ENCODE assay signal across 23 cellular contexts in the genomic region with DNA sequence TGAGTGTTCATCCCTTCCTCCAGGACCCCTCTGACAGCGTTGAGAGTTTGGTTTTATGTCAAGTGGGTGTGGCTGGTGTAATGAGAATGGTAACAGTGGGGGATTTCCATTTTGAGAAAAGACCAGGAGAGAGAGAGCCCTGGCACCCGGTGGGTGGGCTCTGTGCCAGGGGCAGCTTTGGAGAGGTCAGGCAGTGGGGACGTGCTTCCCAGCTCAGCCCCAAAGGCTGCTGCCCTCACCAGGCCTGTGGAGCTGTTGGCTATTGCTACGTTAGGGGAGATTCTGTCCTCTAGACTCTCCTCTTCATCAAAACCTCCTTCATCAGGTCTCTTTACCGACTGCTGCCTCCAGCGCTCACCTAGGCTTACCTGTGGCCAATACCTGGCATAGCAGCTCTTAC.
"Had no signal": no experiment of that assay in that cellular context is flagged by ENCODE, and none has a peak within 500 bp of the region (broad histone marks: within the 10 kb centered on the region; RNA-seq: fewer than 3 reads in every experiment).

No MANE protein-coding gene starts in this region.

- H3K4me1 Mint-ChIP-seq: activated B cell treated with CpG ODN at 0.5 μM for 24 hours; activated CD4-positive, alpha-beta T cell treated with anti-CD3 and anti-CD28 coated beads for 36 hours; central memory CD8-positive, alpha-beta T cell had no signal

- H3K27ac Mint-ChIP-seq: activated B cell treated with CpG ODN at 0.5 μM for 24 hours; activated CD4-positive, alpha-beta T cell treated with anti-CD3 and anti-CD28 coated beads for 36 hours; activated naive CD8-positive, alpha-beta T cell; activated T-helper 2 cell treated with anti-CD3 and anti-CD28 coated beads, Interferon-gamma antibody, Interleukin-2, Interleukin-4, amounts not matched to agents 10 μg/mL and 5 μg/mL and 100 μg/mL, durations not matched to agents 14 hours and 24 hours and 36 hours; natural killer cell treated with Interleukin-12 subunit alpha and Interleukin-12 subunit beta and Interleukin-15 and Interleukin-18, amount 100 ng/mL, for 72 hours had no signal

- H3K36me3 ChIP-seq: adrenal gland, ascending aorta, esophagus squamous epithelium, gastrocnemius medialis, pancreas, right atrium auricular region, upper lobe of right lung had no signal

- H3K9me3 Mint-ChIP-seq: activated B cell treated with CpG ODN at 0.5 μM for 24 hours; activated T-cell treated with anti-CD3 and anti-CD28 coated beads, Interleukin-2, amount 50 U/mL, for 4 hours; activated T-helper 2 cell treated with anti-CD3 and anti-CD28 coated beads, Interferon-gamma antibody, Interleukin-2, Interleukin-4, amounts not matched to agents 10 μg/mL and 5 μg/mL and 100 μg/mL, durations not matched to agents 14 hours and 24 hours and 36 hours; central memory CD8-positive, alpha-beta T cell; natural killer cell treated with Interleukin-12 subunit alpha and Interleukin-12 subunit beta and Interleukin-15 and Interleukin-18, amount 100 ng/mL, for 72 hours had no signal

- H3K27ac ChIP-seq: adrenal gland, ascending aorta, dorsolateral prefrontal cortex, esophagus squamous epithelium, gastrocnemius medialis, pancreas, psoas muscle, right atrium auricular region, upper lobe of right lung had no signal

- H3K4me1 ChIP-seq: adrenal gland, ascending aorta, esophagus squamous epithelium, gastrocnemius medialis, pancreas, psoas muscle, upper lobe of right lung had no signal

- ATAC-seq: activated CD4-positive, alpha-beta T cell treated with anti-CD3 and anti-CD28 coated beads for 36 hours; gastrocnemius medialis; natural killer cell treated with Interleukin-12 subunit alpha and Interleukin-12 subunit beta and Interleukin-15 and Interleukin-18, amount 100 ng/mL, for 72 hours; psoas muscle; upper lobe of right lung had no signal

- H3K4me3 Mint-ChIP-seq: activated B cell treated with CpG ODN at 0.5 μM for 24 hours; activated CD4-positive, alpha-beta T cell treated with anti-CD3 and anti-CD28 coated beads for 36 hours; activated naive CD8-positive, alpha-beta T cell; activated T-cell treated with anti-CD3 and anti-CD28 coated beads, Interleukin-2, amount 50 U/mL, for 4 hours; central memory CD8-positive, alpha-beta T cell; natural killer cell treated with Interleukin-12 subunit alpha and Interleukin-12 subunit beta and Interleukin-15 and Interleukin-18, amount 100 ng/mL, for 72 hours had no signal

- H3K27me3 ChIP-seq: adrenal gland, ascending aorta, pancreas, right atrium auricular region had no signal

- H3K36me3 Mint-ChIP-seq: activated naive CD8-positive, alpha-beta T cell; natural killer cell treated with Interleukin-12 subunit alpha and Interleukin-12 subunit beta and Interleukin-15 and Interleukin-18, amount 100 ng/mL, for 72 hours had no signal

- DNase-seq: activated B cell treated with CpG ODN at 0.5 μM for 24 hours; activated CD4-positive, alpha-beta T cell treated with anti-CD3 and anti-CD28 coated beads for 36 hours; activated CD4-positive, alpha-beta T cell treated with anti-CD3 and anti-CD28 coated beads, Interleukin-2, amount 50 U/mL, for 4 hours; activated CD8-positive, alpha-beta memory T cell treated with anti-CD3 and anti-CD28 coated beads, Interleukin-2, amount 50 U/mL, for 48 hours; activated naive CD4-positive, alpha-beta T cell; activated T-cell treated with anti-CD3 and anti-CD28 coated beads, Interleukin-2, amount 50 U/mL, for 4 hours; adrenal gland; dorsolateral prefrontal cortex; esophagus squamous epithelium; gastrocnemius medialis; hippocampal formation; psoas muscle; stimulated activated CD4-positive, alpha-beta T cell treated with anti-CD3 and anti-CD28 coated beads, Interleukin-4, amount 100 ng/mL, for 24 hours; stimulated activated naive CD4-positive, alpha-beta T cell treated with Interleukin-2 at 50 U/mL for 16 hours; T1000; upper lobe of right lung had no signal

- H3K4me3 ChIP-seq: adrenal gland, ascending aorta, dorsolateral prefrontal cortex, esophagus squamous epithelium, gastrocnemius medialis, pancreas, psoas muscle, right atrium auricular region, upper lobe of right lung had no signal

- H3K9me3 ChIP-seq: adrenal gland, ascending aorta, esophagus squamous epithelium, gastrocnemius medialis, pancreas, psoas muscle, right atrium auricular region, upper lobe of right lung had no signal
